ENCODE assay signal across 8 cellular contexts in the genomic region with DNA sequence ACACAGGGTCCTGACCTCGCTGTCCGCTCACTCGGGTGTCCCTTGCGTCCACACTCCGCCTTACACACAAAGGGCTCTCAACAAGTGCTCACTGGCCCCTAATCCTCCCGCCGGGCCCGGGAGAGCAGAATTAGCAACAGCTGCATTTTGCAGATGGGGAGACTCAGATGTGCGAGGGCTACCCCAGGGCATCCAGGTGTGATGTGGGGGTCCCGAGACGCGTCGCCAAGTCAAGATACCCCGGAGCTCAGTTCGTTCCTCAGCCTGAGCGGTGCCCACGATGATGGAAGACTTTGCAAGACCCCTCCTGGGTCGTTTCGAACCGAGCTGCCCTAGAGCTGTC. TPM values are rescaled to one million over a fixed set of nuclear protein-coding genes. Genes with fewer than 3 reads are reported as not detected.
A peak's percentile ranks its signal among the peaks of the same experiment; 100 is the strongest.
DNase-seq lines count a peak whose midpoint lies in the region; ATAC-seq and TF ChIP-seq lines count a peak whose summit lies in the region.

No MANE protein-coding gene starts in this region.

- H3K4me1 ChIP-seq in CD8-positive, alpha-beta T cell (ENCODE audit: insufficient read depth, low read length): peaks cover 35% of the 10 kb centered on the region
- H3K4me1 ChIP-seq in RWPE2 (ENCODE audit: insufficient read depth, poor library complexity, severe bottlenecking): peaks cover 20% of the 10 kb centered on the region

- no peaks in the 10 kb centered on the region for H3K27me3 Mint-ChIP-seq in CD8-positive, alpha-beta T cell (ENCODE audit: low read depth)
- H3K27me3 Mint-ChIP-seq in progenitor cell of endocrine pancreas: peaks cover 18% of the 10 kb centered on the region

- ATAC-seq in CD8-positive, alpha-beta T cell: no peak
- ATAC-seq in RWPE2 (ENCODE audit: low read depth) (no peak), GM18909 (IDR thresholded peaks at IDR 0.05; ENCODE audit: poor library complexity, unreplicated experiment) (no peak), GM18868 (IDR thresholded peaks at IDR 0.05; ENCODE audit: unreplicated experiment) (no peak)

- H3K9me3 Mint-ChIP-seq in CD8-positive, alpha-beta T cell: peaks cover 11% of the 10 kb centered on the region
- peaks cover 9% of the 10 kb centered on the region for H3K9me3 Mint-ChIP-seq in progenitor cell of endocrine pancreas (ENCODE audit: low read depth)

- H3K36me3 Mint-ChIP-seq in CD8-positive, alpha-beta T cell: peaks cover 17% of the 10 kb centered on the region
- H3K36me3 Mint-ChIP-seq in progenitor cell of endocrine pancreas (ENCODE audit: insufficient read depth): peaks cover 4% of the 10 kb centered on the region

- no peaks in the 10 kb centered on the region for H3K36me3 ChIP-seq in CD8-positive, alpha-beta T cell (ENCODE audit: insufficient read depth, low read length)
- no peaks in the 10 kb centered on the region for H3K36me3 ChIP-seq in RWPE2 (ENCODE audit: low read depth)

- DNase-seq in CD8-positive, alpha-beta T cell: no peak
- DNase-seq in RWPE2 (ENCODE audit: low spot score) (no peak), fibroblast of pulmonary artery (ENCODE audit: low read depth) (no peak), progenitor cell of endocrine pancreas (ENCODE audit: low spot score, unreplicated experiment) (no peak), HCEC 1CT (no peak)
- no peak for DNase-seq in stimulated activated CD4-positive, alpha-beta T cell treated with anti-CD3 and anti-CD28 coated beads, Interleukin-4, amount 100 ng/mL, for 4 hours

- peak overlapping the region; percentile 88 for H3K4me3 Mint-ChIP-seq in CD8-positive, alpha-beta T cell
- peak overlapping the region; percentile 89 for H3K4me3 Mint-ChIP-seq in progenitor cell of endocrine pancreas (ENCODE audit: low read depth)

- no peaks in the 10 kb centered on the region for H3K27me3 ChIP-seq in CD8-positive, alpha-beta T cell (ENCODE audit: insufficient read depth, low read length)
- no peaks in the 10 kb centered on the region for H3K27me3 ChIP-seq in RWPE2 (ENCODE audit: insufficient read depth, poor library complexity, severe bottlenecking)

- peak overlapping the region; percentile 91 for H3K27ac Mint-ChIP-seq in CD8-positive, alpha-beta T cell
- peak overlapping the region; percentile 92 for H3K27ac Mint-ChIP-seq in progenitor cell of endocrine pancreas

- intact Hi-C loops in CD8-positive, alpha-beta T cell (cut with DNase I, micrococcal nuclease): loop anchor here (1.0 to 10.0 kb wide), 11 partner anchors 230 to 1410 kb away; a partner anchor contains a TSS

- peaks cover 41% of the 10 kb centered on the region for H3K4me1 Mint-ChIP-seq in CD8-positive, alpha-beta T cell (ENCODE audit: low read depth)
- H3K4me1 Mint-ChIP-seq in progenitor cell of endocrine pancreas (ENCODE audit: low read depth): peaks cover 8% of the 10 kb centered on the region

- H3K27ac ChIP-seq in CD8-positive, alpha-beta T cell (ENCODE audit: low read depth, low read length): peak overlapping the region; percentile 71
- no peak overlapping the region for H3K27ac ChIP-seq in RWPE2 (ENCODE audit: poor library complexity, severe bottlenecking)

- no peaks in the 10 kb centered on the region for H3K9me3 ChIP-seq in CD8-positive, alpha-beta T cell (ENCODE audit: low read length)
- H3K9me3 ChIP-seq in RWPE2 (ENCODE audit: severe bottlenecking): no peaks in the 10 kb centered on the region

- no peak for TF ChIP-seq CTCF in CD8-positive, alpha-beta T cell (IDR thresholded peaks at IDR 0.05)
- no peak for TF ChIP-seq CTCF in RWPE2 (IDR thresholded peaks at IDR 0.05; ENCODE audit: poor library complexity, severe bottlenecking)
- no peak for TF ChIP-seq CTCF in fibroblast of pulmonary artery (IDR thresholded peaks at IDR 0.05; ENCODE audit: low read length, missing control alignments)
- no peak for TF ChIP-seq CTCF in progenitor cell of endocrine pancreas (IDR thresholded peaks at IDR 0.05; ENCODE audit: unreplicated experiment)

- POLR2A ChIA-PET in CD8-positive, alpha-beta T cell (lab: Charles Lee): interaction anchor here (0.6 to 1.5 kb wide), 3 partner anchors 284 to 757 kb away, joined by 3 to 7 read pairs (median 4); a partner anchor contains a TSS

- H3K4me3 ChIP-seq in CD8-positive, alpha-beta T cell (ENCODE audit: low read depth, low read length): peak overlapping the region; percentile 72
- H3K4me3 ChIP-seq in RWPE2 (ENCODE audit: severe bottlenecking): peak overlapping the region; percentile 42
- peak overlapping the region; percentile 61 for H3K4me3 ChIP-seq in fibroblast of pulmonary artery (replicated peaks; ENCODE audit: low read depth, low read length)

- CTCF ChIA-PET in CD8-positive, alpha-beta T cell (lab: Charles Lee): interaction anchor here (0.6 to 3.4 kb wide), 6 partner anchors 8 to 700 kb away, joined by 3 to 19 read pairs (median 11); a partner anchor contains a TSS

RNA-seq across cellular contexts. Expression of a gene that starts 14.9 kb away (rescaled TPM):
- total RNA-seq in CD8-positive, alpha-beta T cell: 1 to 10 TPM; 5.1 to 5.4 TPM
- total RNA-seq in progenitor cell of endocrine pancreas: not detected in 2 replicates
